Comparison of ENCODE assay signal across 24 cellular contexts in genomic region chr7:117270371-117270770, GRCh38. TPM values are rescaled to one million over a fixed set of nuclear protein-coding genes. Genes with fewer than 3 reads are reported as not detected.
DNase-seq lines count a peak whose midpoint lies in the region; ATAC-seq, FAIRE-seq and TF ChIP-seq lines count a peak whose summit lies in the region.
"Had no signal": no experiment of that assay in that cellular context is flagged by ENCODE, and none has a peak within 500 bp of the region (broad histone marks: within the 10 kb centered on the region; RNA-seq: fewer than 3 reads in every experiment).

No MANE protein-coding gene starts in this region.

- H3K9me3 Mint-ChIP-seq in HFFc6, result no peaks in the 10 kb centered on the region
- no peaks in the 10 kb centered on the region for H3K9me3 Mint-ChIP-seq in activated CD4-positive, alpha-beta T cell treated with anti-CD3 and anti-CD28 coated beads, Interleukin-2, amount 10 ng/mL, durations not matched to agents 24 days and 14 days
- H3K9me3 Mint-ChIP-seq: activated CD4-positive, alpha-beta memory T cell treated with anti-CD3 and anti-CD28 coated beads for 36 hours; CD4-positive, alpha-beta T cell; H9; nephron had no signal

- H3K4me2 ChIP-seq in keratinocyte (ENCODE audit: control insufficient read depth, extremely low read depth, insufficient read depth, low read depth, low read length), result peak overlapping the region; percentile 70

- peaks cover 10% of the 10 kb centered on the region; the same call in 1 of the 2 replicates for H3K36me3 Mint-ChIP-seq in HFFc6 (ENCODE audit: low read depth)
- no peaks in the 10 kb centered on the region for H3K36me3 Mint-ChIP-seq in activated CD4-positive, alpha-beta T cell treated with anti-CD3 and anti-CD28 coated beads, Interleukin-2, amount 10 ng/mL, durations not matched to agents 24 days and 14 days (ENCODE audit: low read depth)
- H3K36me3 Mint-ChIP-seq: activated CD4-positive, alpha-beta memory T cell treated with anti-CD3 and anti-CD28 coated beads for 36 hours had no signal

- H3K79me2 ChIP-seq in keratinocyte (ENCODE audit: control insufficient read depth, insufficient read depth, low read length), result no peaks in the 10 kb centered on the region

- no peaks in the 10 kb centered on the region for H3K27me3 ChIP-seq in keratinocyte (ENCODE audit: control insufficient read depth, extremely low read depth, insufficient read depth, low read length)
- no peaks in the 10 kb centered on the region for H3K27me3 ChIP-seq in left lung

- H3K9ac ChIP-seq in keratinocyte (ENCODE audit: control insufficient read depth, extremely low read depth, insufficient read depth, low read length), result peak overlapping the region; percentile 44

- H2AFZ ChIP-seq in keratinocyte (ENCODE audit: control insufficient read depth, low read length), result no peak overlapping the region

- H4K20me1 ChIP-seq in keratinocyte (ENCODE audit: control insufficient read depth, extremely low read depth, insufficient read depth, low read length), result no peaks in the 10 kb centered on the region

- no peaks in the 10 kb centered on the region for H3K36me3 ChIP-seq in keratinocyte (ENCODE audit: control insufficient read depth in 2 of 2, extremely low read depth in 1 of 2, insufficient read depth in 2 of 2, low read length in 2 of 2)
- no peaks in the 10 kb centered on the region for H3K36me3 ChIP-seq in left lung
- H3K36me3 ChIP-seq: esophagus squamous epithelium, WERI-Rb-1 had no signal

- H3K4me3 Mint-ChIP-seq in HFFc6, result peak overlapping the region; percentile 78
- no peak overlapping the region for H3K4me3 Mint-ChIP-seq in activated CD4-positive, alpha-beta T cell treated with anti-CD3 and anti-CD28 coated beads, Interleukin-2, amount 10 ng/mL, durations not matched to agents 24 days and 14 days
- H3K4me3 Mint-ChIP-seq: activated CD4-positive, alpha-beta memory T cell treated with anti-CD3 and anti-CD28 coated beads for 36 hours; CD4-positive, alpha-beta T cell; H9; nephron; T-helper 17 cell had no signal

- H3K9me3 ChIP-seq in keratinocyte (ENCODE audit: control insufficient read depth, low read depth, low read length), result no peaks in the 10 kb centered on the region
- H3K9me3 ChIP-seq in left lung, result no peaks in the 10 kb centered on the region
- H3K9me3 ChIP-seq: esophagus squamous epithelium had no signal

- no peak for FAIRE-seq in keratinocyte (lab: Jason Lieb, UNC)

- dilution Hi-C loops in keratinocyte (cut with MboI; ENCODE audit: extremely low pct_ligation_motif_present, low sequenced_read_pairs), result no loop called here

- peak overlapping the region; percentile 96 for H3K27ac Mint-ChIP-seq in HFFc6
- no peak overlapping the region for H3K27ac Mint-ChIP-seq in activated CD4-positive, alpha-beta T cell treated with anti-CD3 and anti-CD28 coated beads, Interleukin-2, amount 10 ng/mL, durations not matched to agents 24 days and 14 days
- H3K27ac Mint-ChIP-seq: activated CD4-positive, alpha-beta memory T cell treated with anti-CD3 and anti-CD28 coated beads for 36 hours; CD4-positive, alpha-beta T cell; H9; nephron; T-helper 17 cell had no signal

- DNase-seq in A172 (ENCODE audit: low spot score) (peak; percentile 55), HFFc6 (peak; percentile 86), astrocyte of the spinal cord (ENCODE audit: low read depth, low spot score) (peak; percentile 63), keratinocyte (ENCODE audit: low read depth, low spot score) (no peak), pons (ENCODE audit: low spot score) (no peak), amniotic stem cell (lab: John Stamatoyannopoulos, UW) (no peak), left lung (no peak)
- DNase-seq in activated CD4-positive, alpha-beta T cell treated with anti-CD3 and anti-CD28 coated beads, Interleukin-2, amount 10 ng/mL, durations not matched to agents 24 days and 14 days, result no peak
- DNase-seq: 8988T; activated CD4-positive, alpha-beta memory T cell treated with anti-CD3 and anti-CD28 coated beads for 36 hours; activated naive CD4-positive, alpha-beta T cell treated with Interleukin-2 at 50 U/mL for 16 hours; anterior cingulate cortex; CD4-positive, alpha-beta T cell; DMS153; effector CD8-positive, alpha-beta T cell; esophagus squamous epithelium; H9; islet precursor cell; NCI-H510A treated with DMSO at 0.1 percent for 48 hours; SHP77 treated with DMSO at 0.1 percent for 48 hours; stimulated activated CD4-positive, alpha-beta T cell treated with anti-CD3 and anti-CD28 coated beads, Interleukin-12 subunit alpha, Interleukin-12 subunit beta, amount 100 ng/mL, for 4 hours; T-helper 17 cell; WERI-Rb-1 had no signal

- H3K27me3 Mint-ChIP-seq in HFFc6 (ENCODE audit: insufficient read depth), result no peaks in the 10 kb centered on the region; the same call in 1 of the 2 replicates
- no peaks in the 10 kb centered on the region for H3K27me3 Mint-ChIP-seq in activated CD4-positive, alpha-beta T cell treated with anti-CD3 and anti-CD28 coated beads, Interleukin-2, amount 10 ng/mL, durations not matched to agents 24 days and 14 days

- intact Hi-C loops in activated CD4-positive, alpha-beta T cell treated with anti-CD3 and anti-CD28 coated beads, Interleukin-2, amount 10 ng/mL, durations not matched to agents 24 days and 14 days (cut with micrococcal nuclease), result no loop called here
- intact Hi-C loops in left lung (cut with DNase I), result no loop called here

- in situ Hi-C loops in astrocyte of the spinal cord (cut with HindIII; ENCODE audit: low sequenced_read_pairs), result no loop called here

- no peak overlapping the region for H3K4me3 ChIP-seq in astrocyte of the spinal cord (ENCODE audit: low read depth, low read length)
- peak overlapping the region in 2 of 3 experiments; percentile 27 to 34 for H3K4me3 ChIP-seq in keratinocyte (ENCODE audit: control insufficient read depth in 2 of 3, extremely low read depth in 1 of 3, insufficient read depth in 2 of 3, low read depth in 1 of 3, low read length in 3 of 3)
- H3K4me3 ChIP-seq in left lung, result no peak overlapping the region
- H3K4me3 ChIP-seq: esophagus squamous epithelium had no signal

- peaks cover 46% of the 10 kb centered on the region for H3K4me1 Mint-ChIP-seq in HFFc6 (ENCODE audit: low read depth)
- H3K4me1 Mint-ChIP-seq in activated CD4-positive, alpha-beta T cell treated with anti-CD3 and anti-CD28 coated beads, Interleukin-2, amount 10 ng/mL, durations not matched to agents 24 days and 14 days, result no peaks in the 10 kb centered on the region
- H3K4me1 Mint-ChIP-seq: nephron, T-helper 17 cell had no signal

- TF ChIP-seq CTCF in HFFc6 (IDR thresholded peaks at IDR 0.05) (no peak), astrocyte of the spinal cord (IDR thresholded peaks at IDR 0.05; ENCODE audit: low read depth, low read length) (no peak), keratinocyte (optimal IDR thresholded peaks at IDR 0.05 in 1 of 3, IDR thresholded peaks at IDR 0.05 in 1 of 3, conservative IDR thresholded peaks at IDR 0.05 in 1 of 3; ENCODE audit: extremely low read depth in 1 of 3, insufficient read depth in 2 of 3, low read length in 3 of 3) (no peak), left lung (IDR thresholded peaks at IDR 0.05) (no peak)

- H3K9me1 ChIP-seq in keratinocyte (ENCODE audit: control insufficient read depth, extremely low read depth, insufficient read depth, low read length), result no peaks in the 10 kb centered on the region

- H3K27ac ChIP-seq in keratinocyte (ENCODE audit: control insufficient read depth, insufficient read depth, low read length) (peak overlapping the region; percentile 94), left lung (peak overlapping the region in 1 of 2 donors; percentile 41)
- H3K27ac ChIP-seq: esophagus squamous epithelium, WERI-Rb-1 had no signal

- ATAC-seq in left lung, result no peak
- ATAC-seq: T-helper 17 cell had no signal

- H3K4me1 ChIP-seq in keratinocyte (ENCODE audit: control insufficient read depth, extremely low read depth, insufficient read depth, low read length) (peaks cover 33% of the 10 kb centered on the region), left lung (peaks cover 0 to 6% of the 10 kb centered on the region in 2 donors)

RNA-seq across cellular contexts. Expression of gene WNT2, which starts 52.5 kb away (rescaled TPM):
- total RNA-seq in A172 (2014; rRNA removed; shearing (Covaris generic)), result not detected in 2 replicates
- total RNA-seq in HFFc6 (2021; fragmentation: NEBNext Ultra II Directional; extraction: Animal tissue kit (Norgen Biotek cat#: 25700)), result not detected
- polyA plus RNA-seq in keratinocyte, result not detected in 3 replicates
- not detected for polyA plus RNA-seq in keratinocyte (2011; ENCODE audit: low read depth)
- not detected in 2 replicates for polyA plus RNA-seq in keratinocyte (2011; cell fraction: cytosol; rRNA removed)
- not detected in 2 replicates for polyA plus RNA-seq in keratinocyte (2011; cell fraction: nucleus; rRNA removed)
- not detected in 2 replicates for polyA plus RNA-seq in keratinocyte (2012; ENCODE audit: low replicate concordance)
- not detected in 3 replicates for polyA minus RNA-seq in keratinocyte
- polyA minus RNA-seq in keratinocyte (2011; cell fraction: cytosol; rRNA and poly(A)+ RNA removed), result not detected
- not detected in 2 replicates for polyA minus RNA-seq in keratinocyte (2011; cell fraction: nucleus; rRNA and poly(A)+ RNA removed)
- not detected in 2 replicates for total RNA-seq in activated CD4-positive, alpha-beta T cell treated with anti-CD3 and anti-CD28 coated beads, Interleukin-2, amount 10 ng/mL, durations not matched to agents 24 days and 14 days
- total RNA-seq in left lung, result 10 to 100 TPM; 21.7 to 36.2 TPM
- total RNA-seq: activated CD4-positive, alpha-beta memory T cell treated with anti-CD3 and anti-CD28 coated beads for 36 hours; CD4-positive, alpha-beta T cell; esophagus squamous epithelium; H9; T-helper 17 cell had no signal

Comparison
In these comparisons a context has a peak if more than half of its experiments do, and no peak if none do; other contexts are left out.
1. DNase-seq: peak in A172 (single experiment), HFFc6 (single experiment) and astrocyte of the spinal cord (single experiment); none in keratinocyte (single experiment), activated CD4-positive, alpha-beta T cell treated with anti-CD3 and anti-CD28 coated beads, Interleukin-2, amount 10 ng/mL, durations not matched to agents 24 days and 14 days (single experiment), pons (single experiment), amniotic stem cell (single experiment) and left lung (0 of 2).
2. H3K4me3 ChIP-seq: peak in keratinocyte (2 of 3); none in astrocyte of the spinal cord (single experiment) and left lung (0 of 2).
3. RNA of gene WNT2, which starts 52.5 kb away (total RNA-seq): 21.7 to 36.2 TPM in left lung; not detected in HFFc6, not detected in A172 and not detected in activated CD4-positive, alpha-beta T cell treated with anti-CD3 and anti-CD28 coated beads, Interleukin-2, amount 10 ng/mL, durations not matched to agents 24 days and 14 days; every median in the first group is over 10 times any median in the second.